Comparison of ENCODE assay signal across 12 cellular contexts in the genomic region with DNA sequence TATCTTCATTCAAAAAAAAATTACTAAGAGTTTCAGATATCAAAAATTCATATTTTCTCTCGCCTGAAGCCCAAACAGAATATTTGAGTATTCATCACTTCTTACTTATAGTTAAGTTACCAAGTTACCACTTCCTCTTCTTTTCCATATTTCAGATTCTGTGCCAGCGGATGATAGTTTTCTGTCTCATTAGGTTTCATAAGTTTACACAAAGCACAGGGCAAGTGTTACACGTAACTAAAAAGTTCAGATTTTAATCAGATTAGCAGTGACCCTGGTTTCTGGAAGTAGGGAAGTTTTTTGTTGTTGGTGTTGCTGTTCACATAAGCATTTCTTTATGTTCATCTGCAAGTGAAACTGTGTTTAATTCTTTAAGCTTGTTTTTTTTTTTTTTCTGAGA. TPM values are rescaled to one million over a fixed set of nuclear protein-coding genes. Genes with fewer than 3 reads are reported as not detected.
A peak's percentile ranks its signal among the peaks of the same experiment; 100 is the strongest.
DNase-seq lines count a peak whose midpoint lies in the region; ATAC-seq, FAIRE-seq and TF ChIP-seq lines count a peak whose summit lies in the region.
"Had no signal": no experiment of that assay in that cellular context is flagged by ENCODE, and none has a peak within 500 bp of the region (broad histone marks: within the 10 kb centered on the region; RNA-seq: fewer than 3 reads in every experiment).

No MANE protein-coding gene starts in this region.

- H3K4me1 ChIP-seq in GM12878 (ENCODE audit: control insufficient read depth, insufficient read depth, low read length) (peaks cover 40% of the 10 kb centered on the region), right atrium auricular region (peaks cover 0 to 11% of the 10 kb centered on the region in 2 donors)

- no peaks in the 10 kb centered on the region for H3K27me3 Mint-ChIP-seq in CD14-positive monocyte (ENCODE audit: low read depth in 3 of 3)

- POLR2A ChIA-PET in GM12878 (lab: Charles Lee), result interaction anchor here (0.6 to 2.7 kb wide), 4 partner anchors 10 to 393 kb away, joined by 3 to 15 read pairs (median 6); a partner anchor contains a TSS

- SMC1A ChIA-PET in GM12878 (lab: Charles Lee; ENCODE audit: uncharacterized antibody, unreplicated experiment), result interaction anchor here (0.7 to 3.7 kb wide), 4 partner anchors 10 to 68 kb away, joined by 3 to 29 read pairs (median 6); a partner anchor contains a TSS

- RAD21 ChIA-PET in GM12878 (lab: Charles Lee; ENCODE audit: unreplicated experiment), result interaction anchor here (1.3 to 5.0 kb wide), 4 partner anchors 10 to 204 kb away, joined by 3 to 48 read pairs (median 4); a partner anchor contains a TSS

- BruUV-seq in GM12878 (replicated peaks; lab: Mats Ljungman, UMichigan), result no TSS peak

- H2AFZ ChIP-seq in GM12878 (ENCODE audit: control insufficient read depth, low read depth, low read length), result no peak overlapping the region

- H3K9me3 ChIP-seq in GM12878 (replicated peaks; ENCODE audit: control insufficient read depth, insufficient read depth, low read length) (no peaks in the 10 kb centered on the region; the same call in 2 of the 3 replicates), right atrium auricular region (no peaks in the 10 kb centered on the region)

- FAIRE-seq in GM12878 (lab: Jason Lieb, UNC), result peak; percentile 84

- H3K9ac ChIP-seq in GM12878 (ENCODE audit: control insufficient read depth, insufficient read depth, low read length), result no peak overlapping the region

- CTCF ChIA-PET in GM12878 (lab: Yijun Ruan, JAX), result interaction anchor here (0.7 to 3.8 kb wide), 5 partner anchors 10 to 196 kb away, joined by 3 to 39 read pairs (median 3); a partner anchor contains a TSS

- no peak for TF ChIP-seq CTCF in CD14-positive monocyte (IDR thresholded peaks at IDR 0.05)
- TF ChIP-seq CTCF in NB4 (IDR thresholded peaks at IDR 0.05; ENCODE audit: low read depth, low read length), result no peak
- no peak for TF ChIP-seq CTCF in GM12878 (IDR thresholded peaks at IDR 0.05 in 2 of 3, conservative IDR thresholded peaks at IDR 0.05 in 1 of 3; ENCODE audit: control insufficient read depth in 2 of 3, extremely low read depth in 1 of 3, insufficient read depth in 1 of 3, low read depth in 3 of 3, low read length in 3 of 3)
- TF ChIP-seq CTCF in right atrium auricular region (IDR thresholded peaks at IDR 0.05), result no peak

- no peaks in the 10 kb centered on the region for H3K9me3 Mint-ChIP-seq in CD14-positive monocyte

- H3K36me3 Mint-ChIP-seq in CD14-positive monocyte, result peaks cover 6 to 15% of the 10 kb centered on the region in 2 donors

- ATAC-seq in GM18868 (IDR thresholded peaks at IDR 0.05; ENCODE audit: unreplicated experiment) (peak; percentile 60), GM12878 (peak; percentile 57), HG02588 (IDR thresholded peaks at IDR 0.05; ENCODE audit: unreplicated experiment) (no peak)

- no peak for TF ChIP-seq RAD21 in GM12878 (IDR thresholded peaks at IDR 0.05; ENCODE audit: insufficient read depth, low read depth, low read length)

- H3K79me2 ChIP-seq in GM12878 (ENCODE audit: control insufficient read depth, insufficient read depth, low read length), result peaks cover 99% of the 10 kb centered on the region

- H3K27ac Mint-ChIP-seq in CD14-positive monocyte, result peak overlapping the region; percentile 25 to 88 (median 76)

- peak overlapping the region; percentile 70 for H3K4me2 ChIP-seq in GM12878 (ENCODE audit: control insufficient read depth, insufficient read depth)

- peaks cover 39% of the 10 kb centered on the region for H3K4me1 Mint-ChIP-seq in CD14-positive monocyte

- no peak for TF ChIP-seq EP300 in GM12878 (IDR thresholded peaks at IDR 0.05; ENCODE audit: borderline replicate concordance in 1 of 2, control insufficient read depth in 1 of 2, low read depth in 2 of 2, low read length in 2 of 2)

- H3K27me3 ChIP-seq in GM12878 (replicated peaks in 1 of 2; ENCODE audit: control insufficient read depth in 2 of 2, insufficient read depth in 2 of 2, low read length in 1 of 2) (no peaks in the 10 kb centered on the region), right atrium auricular region (no peaks in the 10 kb centered on the region)

- H3K4me3 Mint-ChIP-seq in CD14-positive monocyte, result peak overlapping the region in 1 of 2 donors; percentile 68

- in situ Hi-C loops in GM12878 (cut with MboI), result no loop called here

- TF ChIP-seq POLR2A in NB4 (IDR thresholded peaks at IDR 0.05; ENCODE audit: extremely low read depth, insufficient read length), result no peak
- no peak for TF ChIP-seq POLR2A in GM12878 (IDR thresholded peaks at IDR 0.05; ENCODE audit: low read depth, low read length)

- H3K4me3 ChIP-seq in NB4 (ENCODE audit: low read depth, low read length) (no peak overlapping the region), GM12878 (no peak overlapping the region; the same call in 1 of the 2 replicates), right atrium auricular region (no peak overlapping the region)
- H3K4me3 ChIP-seq: lung had no signal

- DNase-seq in CD14-positive monocyte (ENCODE audit: low spot score), result no peak
- peak; percentile 32 for DNase-seq in NB4 (ENCODE audit: low read depth)
- DNase-seq in GM12878 (ENCODE audit: low read depth, low spot score), result peak; percentile 48
- DNase-seq in NCI-H2227 treated with DMSO at 0.1 percent for 48 hours (lab: John Stamatoyannopoulos, UW), result no peak
- no peak for DNase-seq in NCI-H146 (lab: John Stamatoyannopoulos, UW)
- no peak for DNase-seq in right atrium auricular region (ENCODE audit: low spot score)
- DNase-seq: activated CD4-positive, CD25-positive, alpha-beta regulatory T cell treated with anti-CD3 and anti-CD28 coated beads, Interleukin-2, amount 50 U/mL, for 72 hours; amniotic stem cell; stimulated activated CD4-positive, alpha-beta T cell treated with anti-CD3 and anti-CD28 coated beads, Interleukin-4, amount 100 ng/mL, for 24 hours had no signal

- no peaks in the 10 kb centered on the region for H4K20me1 ChIP-seq in GM12878 (ENCODE audit: control insufficient read depth, insufficient read depth)

- no peaks in the 10 kb centered on the region; a peak in 1 of 4 replicates for H3K36me3 ChIP-seq in GM12878 (ENCODE audit: control insufficient read depth in 2 of 2, insufficient read depth in 2 of 2, low read length in 1 of 2)
- H3K36me3 ChIP-seq in right atrium auricular region, result no peaks in the 10 kb centered on the region

- intact Hi-C loops in CD14-positive monocyte (cut with micrococcal nuclease) (no loop called here), GM12878 (cut with micrococcal nuclease; ENCODE audit: unreplicated experiment) (loop anchor here (5.0 kb wide), 1 partner anchor 392 kb away; a partner anchor contains a TSS)

- peak overlapping the region; percentile 36; the same call in 1 of the 2 replicates for H3K27ac ChIP-seq in GM12878 (ENCODE audit: control insufficient read depth, insufficient read depth)
- H3K27ac ChIP-seq in right atrium auricular region, result no peak overlapping the region

- 4% methylated on average over 3 of the region's 3 CpGs for WGBS in GM12878 (ENCODE audit: insufficient coverage, insufficient replicate concordance, low lambda C conversion rate, missing lambda C conversion rate)

TF ChIP-seq in GM12878, 131 proteins besides CTCF, POLR2A, EP300 and RAD21 (continues in another document):
- TF ChIP-seq, protein P1, sequence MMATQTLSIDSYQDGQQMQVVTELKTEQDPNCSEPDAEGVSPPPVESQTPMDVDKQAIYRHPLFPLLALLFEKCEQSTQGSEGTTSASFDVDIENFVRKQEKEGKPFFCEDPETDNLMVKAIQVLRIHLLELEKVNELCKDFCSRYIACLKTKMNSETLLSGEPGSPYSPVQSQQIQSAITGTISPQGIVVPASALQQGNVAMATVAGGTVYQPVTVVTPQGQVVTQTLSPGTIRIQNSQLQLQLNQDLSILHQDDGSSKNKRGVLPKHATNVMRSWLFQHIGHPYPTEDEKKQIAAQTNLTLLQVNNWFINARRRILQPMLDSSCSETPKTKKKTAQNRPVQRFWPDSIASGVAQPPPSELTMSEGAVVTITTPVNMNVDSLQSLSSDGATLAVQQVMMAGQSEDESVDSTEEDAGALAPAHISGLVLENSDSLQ (IDR thresholded peaks at IDR 0.05), result no peak
- no peak for TF ChIP-seq ZNF24 (IDR thresholded peaks at IDR 0.05)
- TF ChIP-seq CREM (IDR thresholded peaks at IDR 0.05; ENCODE audit: low read depth), result no peak
- no peak for TF ChIP-seq MEF2B (IDR thresholded peaks at IDR 0.05; ENCODE audit: partially characterized antibody, poor library complexity, severe bottlenecking)
- no peak for TF ChIP-seq BCL11A (IDR thresholded peaks at IDR 0.05; ENCODE audit: low read depth, low read length)
- no peak for TF ChIP-seq ZNF384 (IDR thresholded peaks at IDR 0.05; ENCODE audit: borderline replicate concordance, low read depth, low read length)
- peak; percentile 26; the same call in 1 of the 2 replicates for TF ChIP-seq FOXM1 (IDR thresholded peaks at IDR 0.05; ENCODE audit: low read depth, low read length)

RNA-seq across cellular contexts. Expression of a gene that starts 10.2 kb away (rescaled TPM):
- 10 to 100 TPM; 22.3 to 28.6 TPM for polyA plus RNA-seq in CD14-positive monocyte
- 106 and 111 TPM in 2 replicates for total RNA-seq in GM12878 (2013; cell fraction: nucleolus; rRNA removed)
- 51.3 and 60.1 TPM in 2 replicates for total RNA-seq in GM12878 (2014; rRNA removed)
- total RNA-seq in GM12878 (2014; rRNA removed; fragmentation: Illumina TruSeq; extraction: Trizol), result 77.3 and 79.8 TPM in 2 replicates
- total RNA-seq in GM12878 (2021), result 37.9 and 40.0 TPM in 2 replicates
- polyA plus RNA-seq in GM12878 (2011; ENCODE audit: low read depth), result 32.0 TPM
- polyA plus RNA-seq in GM12878 (2011; rRNA removed), result 63.5 and 86.7 TPM in 2 replicates
- 30.5 and 37.4 TPM in 2 replicates for polyA plus RNA-seq in GM12878 (2011; cell fraction: cytosol; rRNA removed)
- 27.5 and 29.9 TPM in 2 replicates for polyA plus RNA-seq in GM12878 (2011; cell fraction: nucleus; rRNA removed)
- polyA plus RNA-seq in GM12878 (2012), result 54.8 and 55.7 TPM in 2 replicates
- 59.5 and 87.1 TPM in 2 replicates for polyA plus RNA-seq in GM12878 (2014; fragmentation: Illumina TruSeq; extraction: Trizol)
- polyA plus RNA-seq in GM12878 (2014; fragmentation: Nextera tagmentation; extraction: Ambion mirVana), result 10 to 100 TPM; 25.6 to 38.7 TPM
- polyA plus RNA-seq in GM12878 (2014; rRNA removed), result 34.1 and 39.0 TPM in 2 replicates
- 10 to 100 TPM; 29.9 to 33.3 TPM for polyA plus RNA-seq in GM12878 (2016; fragmentation: Nextera tagmentation; extraction: Ambion mirVana)
- polyA minus RNA-seq in GM12878 (2011; rRNA and poly(A)+ RNA removed), result 47.8 and 54.3 TPM in 2 replicates
- polyA minus RNA-seq in GM12878 (2011; cell fraction: cytosol; rRNA and poly(A)+ RNA removed), result 16.6 and 23.3 TPM in 2 replicates
- 22.0 and 25.4 TPM in 2 replicates for polyA minus RNA-seq in GM12878 (2011; cell fraction: nucleus; rRNA and poly(A)+ RNA removed)
- total RNA-seq in right atrium auricular region, result 10 to 100 TPM; 14.5 to 17.4 TPM

Comparison
In these comparisons a context has a peak if more than half of its experiments do, and no peak if none do; other contexts are left out.
1. DNase-seq: peak in NB4 (single experiment) and GM12878 (single experiment); none in CD14-positive monocyte (single experiment), NCI-H2227 treated with DMSO at 0.1 percent for 48 hours (single experiment), NCI-H146 (single experiment) and right atrium auricular region (single experiment).